Comparison of ENCODE assay signal across 1 cellular context in the genomic region with DNA sequence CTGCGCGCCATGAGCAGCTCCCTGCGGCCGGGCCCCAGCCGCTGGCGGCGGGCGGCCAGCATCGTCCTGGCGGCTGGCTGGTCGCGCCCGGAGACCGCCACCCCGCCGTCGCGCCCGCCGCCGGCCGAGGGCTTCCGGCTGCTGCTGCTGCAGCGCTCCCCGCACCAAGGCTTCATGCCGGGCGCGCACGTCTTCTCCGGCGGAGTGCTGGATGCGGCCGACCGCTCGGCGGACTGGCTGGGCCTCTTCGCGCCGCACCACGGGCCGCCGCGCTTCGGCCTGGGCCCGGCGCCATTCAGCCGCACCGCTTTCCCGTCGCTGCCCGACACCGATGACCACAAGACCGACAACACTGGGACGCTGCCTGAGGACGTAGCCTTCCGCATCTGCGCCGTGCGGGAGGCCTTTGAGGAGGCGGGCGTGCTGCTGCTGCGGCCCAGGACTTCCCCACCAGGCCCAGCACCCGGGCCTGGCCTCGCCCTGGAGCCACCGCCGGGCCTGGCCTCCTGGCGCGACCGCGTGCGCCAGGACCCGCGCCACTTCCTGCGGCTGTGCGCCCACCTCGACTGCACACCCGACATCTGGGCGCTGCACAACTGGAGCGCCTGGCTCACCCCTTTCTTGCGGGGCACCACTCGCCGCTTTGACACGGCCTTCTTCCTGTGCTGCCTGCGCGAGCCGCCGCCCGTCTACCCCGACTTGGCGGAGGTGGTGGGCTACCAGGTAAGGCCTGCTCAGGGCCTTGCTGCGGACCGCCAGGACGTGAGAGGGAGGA.
A peak's percentile ranks its signal among the peaks of the same experiment; 100 is the strongest.
TF ChIP-seq lines count a peak whose summit lies in the region.

No MANE protein-coding gene starts in this region.

TF ChIP-seq in H1, 55 proteins besides CTCF, POLR2A, EP300 and RAD21:
- TF ChIP-seq KDM4A (IDR thresholded peaks at IDR 0.05; ENCODE audit: low read depth, low read length, severe bottlenecking) (peak; percentile 80), SUZ12 (IDR thresholded peaks at IDR 0.05; ENCODE audit: low read length) (peak; percentile 21; the same call in 1 of the 2 replicates), TBP (IDR thresholded peaks at IDR 0.05; ENCODE audit: low read depth, low read length) (peak; percentile 1; the same call in 1 of the 2 replicates), GABPA (IDR thresholded peaks at IDR 0.05; ENCODE audit: borderline replicate concordance, insufficient read depth, low read length) (0 out of 2 replicates have a peak, but pooled peaks have one; percentile 16), TAF1 (IDR thresholded peaks at IDR 0.05; ENCODE audit: low read depth, low read length) (peak; percentile 50; the same call in 1 of the 2 replicates), SP1 (IDR thresholded peaks at IDR 0.05; ENCODE audit: low read depth, low read length) (no peak), CBX8 (IDR thresholded peaks at IDR 0.05; ENCODE audit: borderline replicate concordance, low read depth, low read length) (no peak), SP4 (IDR thresholded peaks at IDR 0.05; ENCODE audit: low read length) (no peak), CREB1 (IDR thresholded peaks at IDR 0.05) (peak; percentile 82), RBBP5 (IDR thresholded peaks at IDR 0.05; ENCODE audit: borderline replicate concordance, low read depth, low read length) (0 out of 2 replicates have a peak, but pooled peaks have one; percentile 80), PHF8 (conservative IDR thresholded peaks at IDR 0.05; ENCODE audit: low read depth, low read length) (peak; percentile 56; the same call in 1 of the 2 replicates)
- TF ChIP-seq, protein P1, sequence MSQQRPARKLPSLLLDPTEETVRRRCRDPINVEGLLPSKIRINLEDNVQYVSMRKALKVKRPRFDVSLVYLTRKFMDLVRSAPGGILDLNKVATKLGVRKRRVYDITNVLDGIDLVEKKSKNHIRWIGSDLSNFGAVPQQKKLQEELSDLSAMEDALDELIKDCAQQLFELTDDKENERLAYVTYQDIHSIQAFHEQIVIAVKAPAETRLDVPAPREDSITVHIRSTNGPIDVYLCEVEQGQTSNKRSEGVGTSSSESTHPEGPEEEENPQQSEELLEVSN (IDR thresholded peaks at IDR 0.05): peak; percentile 80
- TF ChIP-seq, protein P2, sequence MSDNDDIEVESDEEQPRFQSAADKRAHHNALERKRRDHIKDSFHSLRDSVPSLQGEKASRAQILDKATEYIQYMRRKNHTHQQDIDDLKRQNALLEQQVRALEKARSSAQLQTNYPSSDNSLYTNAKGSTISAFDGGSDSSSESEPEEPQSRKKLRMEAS (IDR thresholded peaks at IDR 0.05): peak; percentile 86
